In the genomic region with DNA sequence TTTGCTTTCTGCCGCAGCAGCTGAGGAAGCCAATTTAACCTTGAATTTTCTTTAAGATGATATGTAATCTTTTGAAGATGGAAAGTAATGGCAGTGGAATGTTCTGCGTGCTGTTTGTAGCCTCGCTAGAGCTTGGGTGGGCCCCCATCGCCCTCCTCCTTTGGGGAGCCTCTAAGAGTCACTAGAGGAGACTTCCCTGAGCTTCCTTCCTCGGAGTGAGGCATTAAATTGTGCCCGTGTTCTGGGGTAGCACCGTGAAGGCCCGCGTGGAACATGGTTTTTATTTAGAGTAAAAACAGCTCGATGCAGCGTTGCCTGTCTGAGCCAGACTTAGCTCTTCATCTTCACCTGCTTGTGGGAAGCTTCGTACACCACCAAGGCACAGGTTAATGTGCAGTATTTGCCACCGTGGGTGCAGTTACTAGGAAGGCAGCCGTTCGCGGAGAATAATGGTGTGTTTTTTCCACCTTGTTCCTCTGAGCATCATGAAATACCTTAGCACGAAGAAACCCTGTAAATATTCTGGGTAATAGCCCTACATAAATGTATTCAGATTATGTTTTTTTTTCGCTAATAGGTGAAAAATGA, we compare ENCODE assay signal across 1 cellular context.
TF ChIP-seq lines count a peak whose summit lies in the region.

No MANE protein-coding gene starts in this region.

TF ChIP-seq in H1, 55 proteins besides CTCF, POLR2A, EP300 and RAD21:
- TF ChIP-seq, protein P1, sequence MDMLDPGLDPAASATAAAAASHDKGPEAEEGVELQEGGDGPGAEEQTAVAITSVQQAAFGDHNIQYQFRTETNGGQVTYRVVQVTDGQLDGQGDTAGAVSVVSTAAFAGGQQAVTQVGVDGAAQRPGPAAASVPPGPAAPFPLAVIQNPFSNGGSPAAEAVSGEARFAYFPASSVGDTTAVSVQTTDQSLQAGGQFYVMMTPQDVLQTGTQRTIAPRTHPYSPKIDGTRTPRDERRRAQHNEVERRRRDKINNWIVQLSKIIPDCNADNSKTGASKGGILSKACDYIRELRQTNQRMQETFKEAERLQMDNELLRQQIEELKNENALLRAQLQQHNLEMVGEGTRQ (IDR thresholded peaks at IDR 0.05; ENCODE audit: low read length): no peak
- TF ChIP-seq EGR1 (IDR thresholded peaks at IDR 0.05; ENCODE audit: borderline replicate concordance, low read depth, low read length): no peak
- TF ChIP-seq CHD2 (IDR thresholded peaks at IDR 0.05; ENCODE audit: low read length): no peak
- no peak for TF ChIP-seq SP1 (IDR thresholded peaks at IDR 0.05; ENCODE audit: low read depth, low read length)
- TF ChIP-seq TBP (IDR thresholded peaks at IDR 0.05; ENCODE audit: low read depth, low read length): no peak
- no peak for TF ChIP-seq NRF1 (IDR thresholded peaks at IDR 0.05; ENCODE audit: low read depth, low read length)
TF ChIP-seq in H1: peak in this region for 0.
